ENCODE assay signal across 12 cellular contexts in genomic region chr1:54681396-54681795, GRCh38. TPM values are rescaled to one million over a fixed set of nuclear protein-coding genes. Genes with fewer than 3 reads are reported as not detected.
DNase-seq lines count a peak whose midpoint lies in the region; ATAC-seq and TF ChIP-seq lines count a peak whose summit lies in the region.
"Had no signal": no experiment of that assay in that cellular context is flagged by ENCODE, and none has a peak within 500 bp of the region (broad histone marks: within the 10 kb centered on the region; RNA-seq: fewer than 3 reads in every experiment).

No MANE protein-coding gene starts in this region.

- TF ChIP-seq CTCF in mucosa of descending colon (IDR thresholded peaks at IDR 0.05) = no peak

- peak; percentile 45 for ATAC-seq in mucosa of descending colon

- CTCF ChIA-PET in activated CD4-positive, alpha-beta memory T cell treated with anti-CD3 and anti-CD28 coated beads for 36 hours (lab: Charles Lee) = interaction anchor here (1.2 to 2.5 kb wide), 2 partner anchors 9 to 110 kb away, joined by 3 to 7 read pairs; no protein-coding TSS in a partner anchor

- no peaks in the 10 kb centered on the region for H3K9me3 ChIP-seq in mucosa of descending colon
- H3K9me3 ChIP-seq: ascending aorta had no signal

- H3K36me3 ChIP-seq in mucosa of descending colon (ENCODE audit: low read depth) = no peaks in the 10 kb centered on the region

- no peak overlapping the region for H3K27ac Mint-ChIP-seq in activated CD4-positive, alpha-beta memory T cell treated with anti-CD3 and anti-CD28 coated beads for 36 hours
- H3K27ac Mint-ChIP-seq in T-helper 2 cell treated with Interferon-gamma antibody and Interleukin-4, amounts not matched to agents 5 μg/mL and 100 μg/mL, for 36 hours = no peak overlapping the region

- no peak overlapping the region for H3K4me3 ChIP-seq in mucosa of descending colon
- H3K4me3 ChIP-seq: ascending aorta had no signal

- POLR2A ChIA-PET in activated CD4-positive, alpha-beta memory T cell treated with anti-CD3 and anti-CD28 coated beads for 36 hours (lab: Charles Lee) = no interaction called here

- DNase-seq in NCI-H2081 (lab: John Stamatoyannopoulos, UW) (peak; percentile 63 to 73), NCI-H2081 treated with DMSO at 0.1 percent for 48 hours (lab: John Stamatoyannopoulos, UW) (no peak), NCI-H1436 (lab: John Stamatoyannopoulos, UW) (peak; percentile 88), SW480 (ENCODE audit: low spot score) (peak; percentile 16), mucosa of descending colon (no peak), medulla oblongata (ENCODE audit: extremely low spot score) (no peak)
- DNase-seq in activated CD4-positive, alpha-beta memory T cell treated with anti-CD3 and anti-CD28 coated beads for 36 hours = no peak
- no peak for DNase-seq in T-helper 2 cell treated with Interferon-gamma antibody and Interleukin-4, amounts not matched to agents 5 μg/mL and 100 μg/mL, for 36 hours (ENCODE audit: low spot score)
- DNase-seq: activated CD8-positive, alpha-beta memory T cell treated with anti-CD3 and anti-CD28 coated beads, Interleukin-2, amount 50 U/mL, for 4 hours; DMS79 treated with DMSO at 0.1 percent for 48 hours had no signal

- intact Hi-C loops in mucosa of descending colon (cut with DNase I, micrococcal nuclease) = no loop called here
- intact Hi-C loops in activated CD4-positive, alpha-beta memory T cell treated with anti-CD3 and anti-CD28 coated beads for 36 hours (cut with micrococcal nuclease) = no loop called here

- no peaks in the 10 kb centered on the region for H3K4me1 ChIP-seq in mucosa of descending colon (ENCODE audit: low read depth)
- H3K4me1 ChIP-seq: ascending aorta had no signal

- H3K27me3 Mint-ChIP-seq in activated CD4-positive, alpha-beta memory T cell treated with anti-CD3 and anti-CD28 coated beads for 36 hours = no peaks in the 10 kb centered on the region
- no peaks in the 10 kb centered on the region for H3K27me3 Mint-ChIP-seq in T-helper 2 cell treated with Interferon-gamma antibody and Interleukin-4, amounts not matched to agents 5 μg/mL and 100 μg/mL, for 36 hours (ENCODE audit: low read depth)

- H3K4me3 Mint-ChIP-seq in activated CD4-positive, alpha-beta memory T cell treated with anti-CD3 and anti-CD28 coated beads for 36 hours = no peak overlapping the region
- no peak overlapping the region for H3K4me3 Mint-ChIP-seq in T-helper 2 cell treated with Interferon-gamma antibody and Interleukin-4, amounts not matched to agents 5 μg/mL and 100 μg/mL, for 36 hours

- H3K9me3 Mint-ChIP-seq in activated CD4-positive, alpha-beta memory T cell treated with anti-CD3 and anti-CD28 coated beads for 36 hours = no peaks in the 10 kb centered on the region
- H3K9me3 Mint-ChIP-seq in T-helper 2 cell treated with Interferon-gamma antibody and Interleukin-4, amounts not matched to agents 5 μg/mL and 100 μg/mL, for 36 hours = no peaks in the 10 kb centered on the region

- no peaks in the 10 kb centered on the region for H3K4me1 Mint-ChIP-seq in activated CD4-positive, alpha-beta memory T cell treated with anti-CD3 and anti-CD28 coated beads for 36 hours (ENCODE audit: low read depth)
- H3K4me1 Mint-ChIP-seq in T-helper 2 cell treated with Interferon-gamma antibody and Interleukin-4, amounts not matched to agents 5 μg/mL and 100 μg/mL, for 36 hours (ENCODE audit: low read depth) = no peaks in the 10 kb centered on the region

- no peaks in the 10 kb centered on the region for H3K36me3 Mint-ChIP-seq in activated CD4-positive, alpha-beta memory T cell treated with anti-CD3 and anti-CD28 coated beads for 36 hours
- no peaks in the 10 kb centered on the region for H3K36me3 Mint-ChIP-seq in T-helper 2 cell treated with Interferon-gamma antibody and Interleukin-4, amounts not matched to agents 5 μg/mL and 100 μg/mL, for 36 hours (ENCODE audit: low read depth)

RNA-seq across cellular contexts. Expression of gene TTC4, which starts 34.3 kb away (rescaled TPM):
- 10 to 100 TPM; 12.1 to 16.7 (median 15.2) TPM for total RNA-seq in mucosa of descending colon
- total RNA-seq in activated CD4-positive, alpha-beta memory T cell treated with anti-CD3 and anti-CD28 coated beads for 36 hours = 10 to 100 TPM; 32.7 to 33.5 TPM

RNA-seq across cellular contexts. Expression of gene MROH7, which starts 39.8 kb away (rescaled TPM):
- 10 to 100 TPM in 2 of 3 donors, 1 to 10 TPM in 1; 8.9 to 39.0 (median 16.6) TPM for total RNA-seq in mucosa of descending colon
- total RNA-seq in activated CD4-positive, alpha-beta memory T cell treated with anti-CD3 and anti-CD28 coated beads for 36 hours = under 1 TPM in 1 of 2 experiments, not detected in 1; 0.05 TPM
- total RNA-seq: A673 had no signal

RNA-seq across cellular contexts. Expression of gene FAM151A, which starts 58.1 kb away (rescaled TPM):
- total RNA-seq in mucosa of descending colon = 10 to 100 TPM in 2 of 3 donors, 1 to 10 TPM in 1; 5.7 to 25.1 (median 19.2) TPM
- total RNA-seq in activated CD4-positive, alpha-beta memory T cell treated with anti-CD3 and anti-CD28 coated beads for 36 hours = not detected
- total RNA-seq: A673, ascending aorta had no signal

Comparison
In these comparisons a context has a peak if more than half of its experiments do, and no peak if none do; other contexts are left out.
1. DNase-seq: peak in NCI-H2081 (2 of 2), NCI-H1436 (single experiment) and SW480 (single experiment); none in NCI-H2081 treated with DMSO at 0.1 percent for 48 hours (single experiment), mucosa of descending colon (0 of 3), medulla oblongata (single experiment), activated CD4-positive, alpha-beta memory T cell treated with anti-CD3 and anti-CD28 coated beads for 36 hours (single experiment) and T-helper 2 cell treated with Interferon-gamma antibody and Interleukin-4, amounts not matched to agents 5 μg/mL and 100 μg/mL, for 36 hours (single experiment).
2. RNA of gene MROH7, which starts 39.8 kb away (total RNA-seq): 8.9 to 39.0 TPM in mucosa of descending colon; 0.05 TPM in activated CD4-positive, alpha-beta memory T cell treated with anti-CD3 and anti-CD28 coated beads for 36 hours; every median in the first group is over 4 times any median in the second.
3. RNA of gene FAM151A, which starts 58.1 kb away (total RNA-seq): 5.7 to 25.1 TPM in mucosa of descending colon; not detected in activated CD4-positive, alpha-beta memory T cell treated with anti-CD3 and anti-CD28 coated beads for 36 hours; every median in the first group is over 4 times any median in the second.